In genomic region chr4:10299601-10300000, GRCh38 we compare ENCODE assay signal across 17 cellular contexts.
DNase-seq lines count a peak whose midpoint lies in the region; ATAC-seq, FAIRE-seq and TF ChIP-seq lines count a peak whose summit lies in the region.
"Had no signal": no experiment of that assay in that cellular context is flagged by ENCODE, and none has a peak within 500 bp of the region (broad histone marks: within the 10 kb centered on the region; RNA-seq: fewer than 3 reads in every experiment).

No MANE protein-coding gene starts in this region.

- H3K27ac Mint-ChIP-seq in activated naive CD8-positive, alpha-beta T cell treated with anti-CD3 and anti-CD28 coated beads, Interleukin-2, amount 50 U/mL, for 24 hours: no peak overlapping the region

- H3K27me3 Mint-ChIP-seq in activated naive CD8-positive, alpha-beta T cell treated with anti-CD3 and anti-CD28 coated beads, Interleukin-2, amount 50 U/mL, for 24 hours: peaks cover 2% of the 10 kb centered on the region

- H3K36me3 ChIP-seq in WERI-Rb-1: no peaks in the 10 kb centered on the region

- ATAC-seq in activated naive CD8-positive, alpha-beta T cell treated with anti-CD3 and anti-CD28 coated beads, Interleukin-2, amount 50 U/mL, for 24 hours: no peak
- ATAC-seq: SK-N-SH treated with all-trans-retinoic acid at 6 μM for 48 hours had no signal

- H3K36me3 Mint-ChIP-seq in activated naive CD8-positive, alpha-beta T cell treated with anti-CD3 and anti-CD28 coated beads, Interleukin-2, amount 50 U/mL, for 24 hours (ENCODE audit: low read depth): no peaks in the 10 kb centered on the region

- in situ Hi-C loops in G401 (cut with HindIII; ENCODE audit: low sequenced_read_pairs): no loop called here

- H3K4me1 Mint-ChIP-seq in activated naive CD8-positive, alpha-beta T cell treated with anti-CD3 and anti-CD28 coated beads, Interleukin-2, amount 50 U/mL, for 24 hours: no peaks in the 10 kb centered on the region

- FAIRE-seq in RCC 7860 (lab: Jason Lieb, UNC): no peak
- FAIRE-seq: H54 had no signal

- H3K27me3 ChIP-seq in WERI-Rb-1 (ENCODE audit: insufficient read depth, low read depth, severe bottlenecking): no peaks in the 10 kb centered on the region

- no peak overlapping the region for H3K4me3 Mint-ChIP-seq in activated naive CD8-positive, alpha-beta T cell treated with anti-CD3 and anti-CD28 coated beads, Interleukin-2, amount 50 U/mL, for 24 hours

- DNase-seq in GM04503 (ENCODE audit: low read depth) (peak; percentile 51), RCC 7860 (ENCODE audit: low spot score) (peak; percentile 17), epithelial cell of prostate (ENCODE audit: low read depth, low spot score) (no peak), islet precursor cell (no peak), WERI-Rb-1 (no peak), G401 (ENCODE audit: low spot score) (no peak)
- DNase-seq in activated naive CD8-positive, alpha-beta T cell treated with anti-CD3 and anti-CD28 coated beads, Interleukin-2, amount 50 U/mL, for 24 hours: no peak
- DNase-seq: Karpas-422, NCI-H1417, NCI-H1930, NCI-H2171, NCI-H774, PC-9, SHP77 had no signal

- H3K27ac ChIP-seq in epithelial cell of prostate (peak overlapping the region; percentile 13), WERI-Rb-1 (no peak overlapping the region)
- H3K27ac ChIP-seq: C4-2B, PC-9 had no signal

- TF ChIP-seq CTCF in WERI-Rb-1 (IDR thresholded peaks at IDR 0.05; ENCODE audit: low read depth, low read length): no peak

- no peaks in the 10 kb centered on the region for H3K9me3 ChIP-seq in WERI-Rb-1 (ENCODE audit: severe bottlenecking)

- H3K9me3 Mint-ChIP-seq in activated naive CD8-positive, alpha-beta T cell treated with anti-CD3 and anti-CD28 coated beads, Interleukin-2, amount 50 U/mL, for 24 hours: no peaks in the 10 kb centered on the region

- no peak overlapping the region for H3K4me3 ChIP-seq in WERI-Rb-1 (ENCODE audit: low read depth, low read length)
- H3K4me3 ChIP-seq: PC-9 had no signal

Comparison
In these comparisons a context has a peak if more than half of its experiments do, and no peak if none do; other contexts are left out.
1. DNase-seq: peak in GM04503 (single experiment) and RCC 7860 (single experiment); none in epithelial cell of prostate (single experiment), islet precursor cell (single experiment), WERI-Rb-1 (single experiment), G401 (single experiment) and activated naive CD8-positive, alpha-beta T cell treated with anti-CD3 and anti-CD28 coated beads, Interleukin-2, amount 50 U/mL, for 24 hours (single experiment).